ENCODE assay signal across 39 cellular contexts in the genomic region with DNA sequence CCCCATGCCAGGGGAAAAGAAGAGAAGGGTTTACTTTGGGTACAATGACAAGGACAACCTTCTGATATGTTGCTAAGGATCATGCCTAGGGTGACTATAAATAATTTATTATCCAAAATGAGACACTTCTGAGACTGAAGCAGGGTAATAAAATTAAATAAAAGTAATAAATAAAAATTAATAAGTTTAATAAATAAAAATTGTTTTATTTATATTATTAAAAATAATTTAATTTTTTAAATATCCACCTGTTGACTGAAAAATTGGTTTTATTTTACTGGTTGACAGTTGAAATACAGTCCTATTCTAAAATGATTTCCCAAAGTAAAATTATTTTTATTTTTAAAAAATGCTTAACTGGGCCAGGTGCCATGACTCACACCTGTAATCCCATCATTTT.
"Had no signal": no experiment of that assay in that cellular context is flagged by ENCODE, and none has a peak within 500 bp of the region (broad histone marks: within the 10 kb centered on the region; RNA-seq: fewer than 3 reads in every experiment).

No MANE protein-coding gene starts in this region.

- DNase-seq: activated effector memory CD4-positive, alpha-beta T cell treated with anti-CD3 and anti-CD28 coated beads, Interleukin-2, amount 50 U/mL, for 16 hours; activated effector memory CD4-positive, alpha-beta T cell treated with Interleukin-2 at 50 U/mL for 16 hours; activated gamma-delta T cell; activated gamma-delta T cell treated with Interleukin-2 at 50 U/mL for 16 hours; activated naive CD4-positive, alpha-beta T cell; activated naive CD4-positive, alpha-beta T cell treated with anti-CD3 and anti-CD28 coated beads for 36 hours; activated naive CD4-positive, alpha-beta T cell treated with anti-CD3 and anti-CD28 coated beads, Interleukin-2, amount 10 ng/mL, durations not matched to agents 7 days and 5 days; activated naive CD4-positive, alpha-beta T cell treated with anti-CD3 and anti-CD28 coated beads, Interleukin-2, amount 50 U/mL, for 16 hours; activated naive CD4-positive, alpha-beta T cell treated with Interleukin-2 at 50 U/mL for 16 hours; activated naive CD8-positive, alpha-beta T cell treated with anti-CD3 and anti-CD28 coated beads for 36 hours; activated naive CD8-positive, alpha-beta T cell treated with anti-CD3 and anti-CD28 coated beads, Interleukin-2, amount 10 ng/mL, durations not matched to agents 7 days and 5 days; activated T-cell treated with anti-CD3 and anti-CD28 coated beads, Interleukin-2, amount 50 U/mL, for 1 hour; activated T-cell treated with anti-CD3 and anti-CD28 coated beads, Interleukin-2, amount 50 U/mL, for 24 hours; activated T-cell treated with anti-CD3 and anti-CD28 coated beads, Interleukin-2, amount 50 U/mL, for 4 hours; activated T-cell treated with anti-CD3 and anti-CD28 coated beads, Interleukin-2, amount 50 U/mL, for 48 hours; activated T-cell treated with anti-CD3 and anti-CD28 coated beads, Interleukin-2, amount 50 U/mL, for 72 hours; adrenal gland; amniotic stem cell; amygdala; anterior cingulate cortex; aorta; body of pancreas; brain microvascular endothelial cell; caudate nucleus; central memory CD4-positive, alpha-beta T cell; cerebellar nuclear complex had no signal

- H3K27ac Mint-ChIP-seq: activated naive CD4-positive, alpha-beta T cell treated with anti-CD3 and anti-CD28 coated beads for 36 hours; activated naive CD4-positive, alpha-beta T cell treated with anti-CD3 and anti-CD28 coated beads, Interleukin-2, amount 10 ng/mL, durations not matched to agents 7 days and 5 days; activated naive CD4-positive, alpha-beta T cell treated with anti-CD3 and anti-CD28 coated beads, Interleukin-2, amount 50 U/mL, for 24 hours; activated naive CD8-positive, alpha-beta T cell; activated naive CD8-positive, alpha-beta T cell treated with anti-CD3 and anti-CD28 coated beads for 36 hours; activated naive CD8-positive, alpha-beta T cell treated with anti-CD3 and anti-CD28 coated beads, Interleukin-2, amount 10 ng/mL, durations not matched to agents 7 days and 5 days; activated T-cell treated with anti-CD3 and anti-CD28 coated beads, Interleukin-2, amount 50 U/mL, for 24 hours; activated T-cell treated with anti-CD3 and anti-CD28 coated beads, Interleukin-2, amount 50 U/mL, for 72 hours; activated T-helper 1 cell treated with anti-CD3 and anti-CD28 coated beads, Interleukin-12 subunit alpha, Interleukin-12 subunit beta, Interleukin-2, Interleukin-4 antibody, amounts not matched to agents 30 ng/mL and 10 ng/mL and 1 ng/mL, durations not matched to agents 14 hours and 24 hours and 36 hours; activated T-helper 17 cell treated with anti-CD3 and anti-CD28 coated beads, Interleukin-2, amount 50 U/mL, for 72 hours; activated T-helper 2 cell treated with anti-CD3 and anti-CD28 coated beads, Interferon-gamma antibody, Interleukin-2, Interleukin-4, amounts not matched to agents 10 μg/mL and 5 μg/mL and 100 μg/mL, durations not matched to agents 14 hours and 24 hours and 36 hours had no signal

- FAIRE-seq: astrocyte, bronchial epithelial cell had no signal

- H3K4me1 ChIP-seq: ascending aorta, body of pancreas, breast epithelium had no signal

- H3K4me1 Mint-ChIP-seq: activated naive CD4-positive, alpha-beta T cell treated with anti-CD3 and anti-CD28 coated beads, Interleukin-2, amount 10 ng/mL, durations not matched to agents 7 days and 5 days; activated naive CD4-positive, alpha-beta T cell treated with anti-CD3 and anti-CD28 coated beads, Interleukin-2, amount 50 U/mL, for 24 hours; activated naive CD8-positive, alpha-beta T cell treated with anti-CD3 and anti-CD28 coated beads for 36 hours; activated naive CD8-positive, alpha-beta T cell treated with anti-CD3 and anti-CD28 coated beads, Interleukin-2, amount 10 ng/mL, durations not matched to agents 7 days and 5 days; activated T-helper 17 cell treated with anti-CD3 and anti-CD28 coated beads, Interleukin-2, amount 50 U/mL, for 72 hours; central memory CD8-positive, alpha-beta T cell had no signal

- H3K9me3 Mint-ChIP-seq: activated naive CD4-positive, alpha-beta T cell treated with anti-CD3 and anti-CD28 coated beads for 36 hours; activated naive CD4-positive, alpha-beta T cell treated with anti-CD3 and anti-CD28 coated beads, Interleukin-2, amount 50 U/mL, for 24 hours; activated naive CD4-positive, alpha-beta T cell treated with anti-CD3 and anti-CD28 coated beads, Interleukin-2, amount 50 U/mL, for 72 hours; activated T-cell treated with anti-CD3 and anti-CD28 coated beads, Interleukin-2, amount 50 U/mL, for 4 hours; activated T-helper 1 cell treated with anti-CD3 and anti-CD28 coated beads, Interleukin-12 subunit alpha, Interleukin-12 subunit beta, Interleukin-2, Interleukin-4 antibody, amounts not matched to agents 30 ng/mL and 10 ng/mL and 1 ng/mL, durations not matched to agents 14 hours and 24 hours and 36 hours; activated T-helper 17 cell treated with anti-CD3 and anti-CD28 coated beads, Interleukin-2, amount 50 U/mL, for 72 hours had no signal

- H3K27ac ChIP-seq: adrenal gland, ascending aorta, body of pancreas, brain microvascular endothelial cell, breast epithelium, cardiac muscle cell had no signal

- H3K9me3 ChIP-seq: adrenal gland, ascending aorta, body of pancreas, breast epithelium had no signal

- H3K27me3 ChIP-seq: adrenal gland, ascending aorta, body of pancreas, brain microvascular endothelial cell, breast epithelium, cardiac muscle cell had no signal

- ATAC-seq: activated naive CD4-positive, alpha-beta T cell treated with anti-CD3 and anti-CD28 coated beads, Interleukin-2, amount 50 U/mL, for 72 hours; activated T-cell treated with anti-CD3 and anti-CD28 coated beads, Interleukin-2, amount 50 U/mL, for 4 hours; activated T-cell treated with anti-CD3 and anti-CD28 coated beads, Interleukin-2, amount 50 U/mL, for 72 hours; activated T-helper 17 cell treated with anti-CD3 and anti-CD28 coated beads, Interleukin-2, amount 50 U/mL, for 72 hours; body of pancreas had no signal

- H3K36me3 ChIP-seq: adrenal gland, ascending aorta, brain microvascular endothelial cell, breast epithelium, cardiac muscle cell had no signal

- H3K27me3 Mint-ChIP-seq: activated naive CD4-positive, alpha-beta T cell treated with anti-CD3 and anti-CD28 coated beads, Interleukin-2, amount 10 ng/mL, durations not matched to agents 7 days and 5 days; activated naive CD4-positive, alpha-beta T cell treated with anti-CD3 and anti-CD28 coated beads, Interleukin-2, amount 50 U/mL, for 24 hours; activated naive CD8-positive, alpha-beta T cell; activated naive CD8-positive, alpha-beta T cell treated with anti-CD3 and anti-CD28 coated beads for 36 hours; activated naive CD8-positive, alpha-beta T cell treated with anti-CD3 and anti-CD28 coated beads, Interleukin-2, amount 10 ng/mL, durations not matched to agents 7 days and 5 days; activated T-cell treated with anti-CD3 and anti-CD28 coated beads, Interleukin-2, amount 50 U/mL, for 24 hours; activated T-helper 17 cell treated with anti-CD3 and anti-CD28 coated beads, Interleukin-2, amount 50 U/mL, for 72 hours; brain; central memory CD8-positive, alpha-beta T cell had no signal

- H3K4me3 Mint-ChIP-seq: activated naive CD4-positive, alpha-beta T cell treated with anti-CD3 and anti-CD28 coated beads for 36 hours; activated naive CD4-positive, alpha-beta T cell treated with anti-CD3 and anti-CD28 coated beads, Interleukin-2, amount 10 ng/mL, durations not matched to agents 7 days and 5 days; activated naive CD4-positive, alpha-beta T cell treated with anti-CD3 and anti-CD28 coated beads, Interleukin-2, amount 50 U/mL, for 24 hours; activated naive CD8-positive, alpha-beta T cell; activated naive CD8-positive, alpha-beta T cell treated with anti-CD3 and anti-CD28 coated beads for 36 hours; activated naive CD8-positive, alpha-beta T cell treated with anti-CD3 and anti-CD28 coated beads, Interleukin-2, amount 10 ng/mL, durations not matched to agents 7 days and 5 days; activated T-cell treated with anti-CD3 and anti-CD28 coated beads, Interleukin-2, amount 50 U/mL, for 24 hours; activated T-cell treated with anti-CD3 and anti-CD28 coated beads, Interleukin-2, amount 50 U/mL, for 4 hours; activated T-cell treated with anti-CD3 and anti-CD28 coated beads, Interleukin-2, amount 50 U/mL, for 72 hours; activated T-helper 1 cell treated with anti-CD3 and anti-CD28 coated beads, Interleukin-12 subunit alpha, Interleukin-12 subunit beta, Interleukin-2, Interleukin-4 antibody, amounts not matched to agents 30 ng/mL and 10 ng/mL and 1 ng/mL, durations not matched to agents 14 hours and 24 hours and 36 hours; activated T-helper 17 cell treated with anti-CD3 and anti-CD28 coated beads, Interleukin-2, amount 50 U/mL, for 72 hours; brain; central memory CD8-positive, alpha-beta T cell had no signal

- H3K4me3 ChIP-seq: adrenal gland, ascending aorta, body of pancreas, breast epithelium, cardiac muscle cell had no signal

- H3K36me3 Mint-ChIP-seq: activated naive CD4-positive, alpha-beta T cell treated with anti-CD3 and anti-CD28 coated beads, Interleukin-2, amount 10 ng/mL, durations not matched to agents 7 days and 5 days; activated naive CD4-positive, alpha-beta T cell treated with anti-CD3 and anti-CD28 coated beads, Interleukin-2, amount 50 U/mL, for 72 hours; activated naive CD8-positive, alpha-beta T cell treated with anti-CD3 and anti-CD28 coated beads, Interleukin-2, amount 10 ng/mL, durations not matched to agents 7 days and 5 days; brain had no signal
